8 cellular contexts compared by ENCODE assay signal in the genomic region with DNA sequence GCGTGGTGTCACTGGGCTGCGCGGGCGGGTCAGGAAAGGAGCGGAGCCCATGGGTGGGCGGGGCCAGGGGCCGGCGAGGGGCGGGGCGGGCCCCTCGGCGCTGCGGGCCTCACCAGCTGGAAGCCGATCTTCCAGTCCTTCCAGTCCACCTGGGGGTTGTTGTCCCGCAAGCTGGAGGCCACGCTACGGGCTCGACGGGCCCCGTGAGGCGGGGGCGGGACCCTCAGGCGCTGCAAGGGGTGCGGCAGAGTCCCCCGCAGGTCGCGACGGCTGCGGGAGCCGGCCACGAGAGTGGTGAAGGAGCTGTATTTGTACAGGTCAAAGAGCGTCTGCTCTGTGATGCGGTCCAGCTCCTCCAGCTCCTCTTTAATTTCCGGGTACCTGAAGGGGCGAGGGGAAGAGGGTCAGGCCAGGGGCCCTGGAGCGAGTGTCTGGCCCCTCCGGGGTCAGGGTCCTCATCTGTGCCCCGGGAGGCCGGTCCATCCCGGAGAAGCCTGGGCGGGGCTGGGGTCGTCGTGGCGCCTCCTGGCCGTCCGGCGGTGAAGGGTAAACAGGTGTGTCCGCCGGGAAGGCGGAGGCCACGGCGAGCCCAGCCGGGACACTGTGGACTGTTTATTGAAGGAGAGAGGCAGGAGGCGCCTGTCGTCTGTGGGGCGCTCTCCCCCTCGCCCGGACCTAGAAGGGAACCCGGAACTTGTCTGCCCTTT.
DNase-seq lines count a peak whose midpoint lies in the region; ATAC-seq lines count a peak whose summit lies in the region.

No MANE protein-coding gene starts in this region.

- no peak overlapping the region for H3K27ac ChIP-seq in iPS-20b (ENCODE audit: low read length)

- no peak for ATAC-seq in HG02588 (IDR thresholded peaks at IDR 0.05; ENCODE audit: unreplicated experiment)

- DNase-seq in NCI-H2227 (lab: John Stamatoyannopoulos, UW; ENCODE audit: unreplicated experiment) (peak; percentile 34), NCI-H2227 treated with DMSO at 0.1 percent for 48 hours (lab: John Stamatoyannopoulos, UW) (no peak), T-helper 9 cell (peak; percentile 63), astrocyte of the hippocampus (ENCODE audit: low read depth, low spot score) (peak; percentile 71), NCI-H2081 treated with DMSO at 0.1 percent for 48 hours (lab: John Stamatoyannopoulos, UW) (no peak)
- DNase-seq in stimulated activated CD4-positive, alpha-beta T cell treated with anti-CD3 and anti-CD28 coated beads, Interleukin-15, amount 100 ng/mL, for 1 hour (ENCODE audit: low read depth in 1 of 2, low spot score in 1 of 2): peak; percentile 51 to 65

- peaks cover 45% of the 10 kb centered on the region for H3K36me3 ChIP-seq in iPS-20b (ENCODE audit: insufficient read depth, low read depth, low read length)

- H3K9ac ChIP-seq in iPS-20b (ENCODE audit: low read depth, low read length): peak overlapping the region; percentile 71

- peaks cover 3% of the 10 kb centered on the region for H3K4me1 ChIP-seq in iPS-20b (ENCODE audit: insufficient read depth, low read length)

- peak overlapping the region; percentile 70; the same call in 1 of the 2 replicates for H3K4me3 ChIP-seq in iPS-20b (ENCODE audit: low read length)

- H3K27me3 ChIP-seq in iPS-20b (ENCODE audit: insufficient read depth, low read length): no peaks in the 10 kb centered on the region

- no peaks in the 10 kb centered on the region for H3K9me3 ChIP-seq in iPS-20b (ENCODE audit: insufficient read depth, low read depth, low read length)

Comparison
In these comparisons a context has a peak if more than half of its experiments do, and no peak if none do; other contexts are left out.
1. DNase-seq: peak in NCI-H2227 (single experiment), T-helper 9 cell (single experiment), astrocyte of the hippocampus (single experiment) and stimulated activated CD4-positive, alpha-beta T cell treated with anti-CD3 and anti-CD28 coated beads, Interleukin-15, amount 100 ng/mL, for 1 hour (2 of 2); none in NCI-H2227 treated with DMSO at 0.1 percent for 48 hours (single experiment) and NCI-H2081 treated with DMSO at 0.1 percent for 48 hours (single experiment).